In the genomic region with DNA sequence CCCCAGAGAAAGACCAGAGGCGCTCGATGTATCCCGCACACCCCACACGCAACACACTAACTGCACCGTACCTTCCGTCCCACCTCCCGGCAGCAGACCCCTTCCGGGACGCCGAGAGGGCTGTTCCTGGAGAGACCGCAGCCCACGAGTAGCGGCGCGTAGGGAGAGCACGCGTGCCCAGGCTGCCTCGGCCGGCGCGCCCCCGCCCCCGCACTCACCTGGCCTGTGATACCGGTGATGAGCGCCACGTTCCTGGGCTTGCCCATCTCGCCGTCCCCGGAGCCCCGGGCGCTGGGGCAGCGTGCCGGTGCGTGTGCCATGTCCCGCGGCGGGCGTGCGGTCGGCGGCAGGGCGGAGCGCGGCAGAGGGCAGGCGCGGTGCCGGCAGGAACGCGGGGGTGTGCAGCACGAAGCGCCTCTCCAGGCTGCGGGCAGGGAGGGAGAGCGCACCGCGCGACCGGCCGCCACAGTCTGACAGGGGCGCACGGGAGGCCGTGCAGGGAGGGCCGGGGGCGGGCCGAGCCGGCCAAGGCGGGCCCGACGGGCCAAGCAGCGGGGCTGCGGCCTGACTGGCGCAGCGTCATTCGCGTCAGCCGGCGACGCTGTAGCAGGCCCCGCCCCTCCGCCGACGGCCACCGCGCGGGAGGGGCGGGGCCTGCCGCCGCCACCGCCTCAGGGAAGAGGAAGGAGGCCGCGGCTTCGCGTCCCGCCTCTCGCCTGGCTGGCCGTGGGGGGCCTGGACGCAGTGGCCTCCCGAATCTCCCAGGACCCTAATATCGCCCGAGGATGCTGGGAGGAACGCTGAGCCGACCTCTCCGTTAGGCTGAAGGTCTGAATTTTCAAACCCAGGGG, we compare ENCODE assay signal across 8 cellular contexts. TPM values are rescaled to one million over a fixed set of nuclear protein-coding genes. Genes with fewer than 3 reads are reported as not detected.
DNase-seq lines count a peak whose midpoint lies in the region; ATAC-seq and TF ChIP-seq lines count a peak whose summit lies in the region.

GMDS (minus strand) TSS at position 503 of the 851 bp plus-strand sequence.

- peak within 1 kb of the TSS; percentile 97 for H3K4me3 ChIP-seq in GM12864 (ENCODE audit: low read depth, low read length)
- H3K4me3 ChIP-seq in adipocyte (ENCODE audit: low read length) = peak within 1 kb of the TSS; percentile 88
- peak within 1 kb of the TSS; percentile 67 to 86 (median 78) for H3K4me3 ChIP-seq in transverse colon

- H3K27ac Mint-ChIP-seq in T-cell = peak within 1 kb of the TSS; percentile 88 to 93

- CTCF ChIA-PET in T-cell (lab: Charles Lee) = no interaction called here

- peak within 1 kb of the TSS; percentile 91 for H3K9ac ChIP-seq in adipocyte (ENCODE audit: low read length)

- 1% methylated on average over 62 of the region's 102 CpGs; no CpG with 5 or more reads in 1 of the 2 donors for WGBS in transverse colon (ENCODE audit: low coverage in 1 of 2), 2 donors

- H3K36me3 Mint-ChIP-seq in T-cell = peaks cover 14% of the 10 kb centered on the region

- peak within 1 kb of the TSS; percentile 92 to 93 (median 93) for H3K4me3 Mint-ChIP-seq in T-cell

- peak within 1 kb of the TSS; percentile 91 to 97 (median 94) for H3K27ac ChIP-seq in transverse colon

- peaks cover 2% of the 10 kb centered on the region for H3K36me3 ChIP-seq in adipocyte (ENCODE audit: control insufficient read depth, insufficient read depth, low read length, severe bottlenecking)
- H3K36me3 ChIP-seq in transverse colon = no peaks in the 10 kb centered on the region

- no peak for TF ChIP-seq EP300 in transverse colon (IDR thresholded peaks at IDR 0.05; ENCODE audit: low read depth)

- H3K4me1 ChIP-seq in adipocyte (ENCODE audit: control insufficient read depth, insufficient read depth, low read length) (peaks cover 14% of the 10 kb centered on the region), transverse colon (peaks cover 4 to 54% (median 14%) of the 10 kb centered on the region in 4 donors)

- H3K9me3 ChIP-seq in adipocyte (ENCODE audit: control insufficient read depth, low read length) (no peaks in the 10 kb centered on the region), transverse colon (no peaks in the 10 kb centered on the region)

- H3K27me3 Mint-ChIP-seq in T-cell = no peaks in the 10 kb centered on the region

- peak; percentile 84 for TF ChIP-seq POLR2A in transverse colon (IDR thresholded peaks at IDR 0.05)

- DNase-seq in GM12864 (ENCODE audit: low read depth) (peak; percentile 61), NCI-H1092 (lab: John Stamatoyannopoulos, UW) (peak; percentile 37), T-cell (peak; percentile 59 to 83 (median 74)), adipocyte (ENCODE audit: low read depth) (peak; percentile 96), cardiac septum (ENCODE audit: low spot score) (peak; percentile 95), posterior cingulate gyrus (peak; percentile 70 to 98 (median 79)), transverse colon (peak; percentile 92)

- TF ChIP-seq CTCF in GM12864 (IDR thresholded peaks at IDR 0.05; ENCODE audit: low read depth, low read length, missing control alignments) (no peak), transverse colon (IDR thresholded peaks at IDR 0.05) (no peak)

- ATAC-seq in HG02588 (IDR thresholded peaks at IDR 0.05; ENCODE audit: unreplicated experiment) (peak; percentile 95), T-cell (replicated peaks in 1 of 4) (peak; percentile 95 to 97 (median 95))

- H3K27me3 ChIP-seq in adipocyte (replicated peaks; ENCODE audit: control insufficient read depth, insufficient read depth, low read length) (no peaks in the 10 kb centered on the region), transverse colon (no peaks in the 10 kb centered on the region)

- POLR2A ChIA-PET in T-cell (lab: Charles Lee) = no interaction called here

- no peaks in the 10 kb centered on the region for H3K9me3 Mint-ChIP-seq in T-cell

- peaks cover 55 to 58% (median 55%) of the 10 kb centered on the region in 3 donors for H3K4me1 Mint-ChIP-seq in T-cell

- intact Hi-C loops in cardiac septum (cut with DNase I) (no loop called here), posterior cingulate gyrus (cut with DNase I) (loop anchor here (5.0 kb wide), 1 partner anchor 643 kb away; no protein-coding TSS in a partner anchor), transverse colon (cut with DNase I; ENCODE audit: low total_unique reads) (no loop called here)

- in situ Hi-C loops in transverse colon (cut with MboI; ENCODE audit: low pct_ligation_motif_present in 1 of 4, low pct_unique_long_range_greater_than_20kb in 1 of 4, low sequenced_read_pairs in 3 of 4) = no loop called here

RNA-seq across cellular contexts. Expression of gene GMDS, which starts in this region (rescaled TPM):
- total RNA-seq in T-cell (10 to 100 TPM; 12.9 to 21.5 (median 14.6) TPM), cardiac septum (6.3 TPM), transverse colon (100 to 1,000 TPM in 2 of 4 donors, 10 to 100 TPM in 2; 66.2 to 546 (median 102) TPM)

Comparison
In these comparisons a context has a peak if more than half of its experiments do, and no peak if none do; other contexts are left out.
1. Peak in every context shown above with its lines: DNase-seq, ATAC-seq, H3K4me3 ChIP-seq and H3K27ac ChIP-seq.
2. DNase-seq: peak in every context shown above with its lines; median percentile 96 in adipocyte; 95 in cardiac septum; 92 in transverse colon; 79 in posterior cingulate gyrus; 74 in T-cell; 61 in GM12864; 37 in NCI-H1092.